Comparison of ENCODE assay signal across 11 cellular contexts in genomic region chr11:78365381-78365792, GRCh38. TPM values are rescaled to one million over a fixed set of nuclear protein-coding genes. Genes with fewer than 3 reads are reported as not detected.
A peak's percentile ranks its signal among the peaks of the same experiment; 100 is the strongest.
DNase-seq lines count a peak whose midpoint lies in the region; ATAC-seq lines count a peak whose summit lies in the region.
"Had no signal": no experiment of that assay in that cellular context is flagged by ENCODE, and none has a peak within 500 bp of the region (broad histone marks: within the 10 kb centered on the region; RNA-seq: fewer than 3 reads in every experiment).

No MANE protein-coding gene starts in this region.

- no peak for ATAC-seq in HG03469 (IDR thresholded peaks at IDR 0.05; ENCODE audit: unreplicated experiment)
- no peak for ATAC-seq in HG02852 (IDR thresholded peaks at IDR 0.05; ENCODE audit: unreplicated experiment)
- ATAC-seq in GM19023 (IDR thresholded peaks at IDR 0.05; ENCODE audit: unreplicated experiment), result no peak
- ATAC-seq: T-helper 17 cell had no signal

- peak; percentile 95 for DNase-seq in A172 (ENCODE audit: low spot score)
- peak; percentile 10 for DNase-seq in HK-2 (ENCODE audit: unreplicated experiment)
- DNase-seq in amniotic epithelial cell (ENCODE audit: low read depth), result peak; percentile 35
- DNase-seq in iPS-NIHi7 (ENCODE audit: extremely low spot score), result peak; percentile 75
- no peak for DNase-seq in GF-D8 (lab: John Stamatoyannopoulos, UW)
- DNase-seq: activated CD8-positive, alpha-beta memory T cell treated with anti-CD3 and anti-CD28 coated beads, Interleukin-2, amount 50 U/mL, for 48 hours; AML-193; T-helper 17 cell had no signal

RNA-seq across cellular contexts. Expression of gene GAB2, which starts 52.2 kb away (rescaled TPM):
- 12.1 and 18.3 TPM in 2 replicates for total RNA-seq in A172 (2014; rRNA removed; shearing (Covaris generic))
